ENCODE assay signal across 8 cellular contexts in genomic region chr19:49818691-49819331, GRCh38. TPM values are rescaled to one million over a fixed set of nuclear protein-coding genes. Genes with fewer than 3 reads are reported as not detected.
DNase-seq lines count a peak whose midpoint lies in the region; ATAC-seq lines count a peak whose summit lies in the region.

No MANE protein-coding gene starts in this region.

- CTCF ChIA-PET in CD8-positive, alpha-beta memory T cell (lab: Charles Lee): interaction anchor here (0.6 to 0.8 kb wide), 2 partner anchors 48 to 72 kb away, joined by 3 to 4 read pairs; no protein-coding TSS in a partner anchor

- peaks cover 0 to 10% of the 10 kb centered on the region in 2 donors for H3K27me3 Mint-ChIP-seq in CD8-positive, alpha-beta memory T cell

- no peaks in the 10 kb centered on the region for H3K9me3 ChIP-seq in CD8-positive, alpha-beta memory T cell (ENCODE audit: low read length)
- no peaks in the 10 kb centered on the region for H3K9me3 ChIP-seq in effector memory CD4-positive, alpha-beta T cell (ENCODE audit: control insufficient read depth, low read length)
- no peaks in the 10 kb centered on the region for H3K9me3 ChIP-seq in neuron (ENCODE audit: low read length)

- H3K4me1 ChIP-seq in CD8-positive, alpha-beta memory T cell (ENCODE audit: insufficient read depth, low read length): peaks cover 24% of the 10 kb centered on the region
- H3K4me1 ChIP-seq in effector memory CD4-positive, alpha-beta T cell (ENCODE audit: control insufficient read depth, insufficient read depth, low read length, poor library complexity, severe bottlenecking): peaks cover 15% of the 10 kb centered on the region
- H3K4me1 ChIP-seq in neuron (ENCODE audit: insufficient read depth, low read length): peaks cover 21% of the 10 kb centered on the region

- peak overlapping the region; percentile 84 for H2AFZ ChIP-seq in neuron (ENCODE audit: low read depth, low read length)

- H3K36me3 Mint-ChIP-seq in CD8-positive, alpha-beta memory T cell: peaks cover 0 to 37% (median 3%) of the 10 kb centered on the region in 3 donors

- H3K4me1 Mint-ChIP-seq in CD8-positive, alpha-beta memory T cell: peaks cover 25 to 47% (median 45%) of the 10 kb centered on the region in 3 donors

- H3K9me3 Mint-ChIP-seq in CD8-positive, alpha-beta memory T cell: no peaks in the 10 kb centered on the region

- peak overlapping the region; percentile 86 for H3K4me3 ChIP-seq in CD8-positive, alpha-beta memory T cell (ENCODE audit: low read length)
- peak overlapping the region; percentile 80 for H3K4me3 ChIP-seq in effector memory CD4-positive, alpha-beta T cell (ENCODE audit: insufficient read depth, low read depth, low read length, poor library complexity, severe bottlenecking)
- peak overlapping the region; percentile 99 for H3K4me3 ChIP-seq in neuron (ENCODE audit: low read length)

- DNase-seq in CD8-positive, alpha-beta memory T cell: no peak
- DNase-seq in NCI-H69 (lab: John Stamatoyannopoulos, UW) (peak; percentile 40), NCI-H128 (lab: John Stamatoyannopoulos, UW; ENCODE audit: unreplicated experiment) (no peak), NCI-H2227 (lab: John Stamatoyannopoulos, UW; ENCODE audit: unreplicated experiment) (no peak)
- DNase-seq in effector memory CD4-positive, alpha-beta T cell: no peak
- DNase-seq in stimulated activated CD4-positive, alpha-beta T cell treated with anti-CD3 and anti-CD28 coated beads, Interleukin-1b, Interleukin-23, amount 100 ng/mL, for 48 hours: no peak

- peak overlapping the region; percentile 99 for H3K27ac ChIP-seq in CD8-positive, alpha-beta memory T cell (ENCODE audit: low read depth, low read length)
- H3K27ac ChIP-seq in effector memory CD4-positive, alpha-beta T cell (ENCODE audit: insufficient read depth, low read length, poor library complexity, severe bottlenecking): peak overlapping the region; percentile 98

- peak overlapping the region; percentile 93 to 100 (median 99) for H3K4me3 Mint-ChIP-seq in CD8-positive, alpha-beta memory T cell

- H3K27me3 ChIP-seq in CD8-positive, alpha-beta memory T cell (ENCODE audit: insufficient read depth, low read length, poor library complexity, severe bottlenecking): no peaks in the 10 kb centered on the region
- H3K27me3 ChIP-seq in effector memory CD4-positive, alpha-beta T cell (replicated peaks; ENCODE audit: control insufficient read depth, insufficient read depth, low read length, poor library complexity, severe bottlenecking): no peaks in the 10 kb centered on the region
- no peaks in the 10 kb centered on the region for H3K27me3 ChIP-seq in neuron (ENCODE audit: insufficient read depth, low read length)

- POLR2A ChIA-PET in CD8-positive, alpha-beta memory T cell (lab: Charles Lee): interaction anchor here (0.7 to 1.9 kb wide), 3 partner anchors 43 to 52 kb away, joined by 3 to 6 read pairs (median 4); no protein-coding TSS in a partner anchor

- H3K27ac Mint-ChIP-seq in CD8-positive, alpha-beta memory T cell: peak overlapping the region; percentile 100

- H3K36me3 ChIP-seq in CD8-positive, alpha-beta memory T cell (ENCODE audit: insufficient read depth, low read length): no peaks in the 10 kb centered on the region
- no peaks in the 10 kb centered on the region for H3K36me3 ChIP-seq in effector memory CD4-positive, alpha-beta T cell (ENCODE audit: control insufficient read depth, insufficient read depth, low read length)
- peaks cover 26% of the 10 kb centered on the region for H3K36me3 ChIP-seq in neuron (ENCODE audit: insufficient read depth, low read length)

- ATAC-seq in GM18867 (IDR thresholded peaks at IDR 0.05; ENCODE audit: unreplicated experiment): no peak

RNA-seq across cellular contexts. Expression of gene MED25, which starts 0.7 kb away (rescaled TPM):
- total RNA-seq in CD8-positive, alpha-beta memory T cell: 10 to 100 TPM; 42.3 to 47.2 TPM
- 23.7 TPM for polyA plus RNA-seq in CD8-positive, alpha-beta memory T cell

RNA-seq across cellular contexts. Expression of gene FUZ, which starts 5.7 kb away (rescaled TPM):
- total RNA-seq in CD8-positive, alpha-beta memory T cell: 10 to 100 TPM; 26.1 to 30.1 TPM
- polyA plus RNA-seq in CD8-positive, alpha-beta memory T cell: 4.5 TPM

RNA-seq across cellular contexts. Expression of gene PTOV1, which starts 32.1 kb away (rescaled TPM):
- total RNA-seq in CD8-positive, alpha-beta memory T cell: 10 to 100 TPM; 91.9 to 93.7 TPM
- 47.7 TPM for polyA plus RNA-seq in CD8-positive, alpha-beta memory T cell

RNA-seq across cellular contexts. Expression of gene PNKP, which starts 48.6 kb away (rescaled TPM):
- 10 to 100 TPM; 91.6 to 98.7 TPM for total RNA-seq in CD8-positive, alpha-beta memory T cell
- 28.4 TPM for polyA plus RNA-seq in CD8-positive, alpha-beta memory T cell

RNA-seq across cellular contexts. Expression of gene AP2A1, which starts 52.0 kb away (rescaled TPM):
- 10 to 100 TPM; 82.5 to 87.7 TPM for total RNA-seq in CD8-positive, alpha-beta memory T cell
- 10.1 TPM for polyA plus RNA-seq in CD8-positive, alpha-beta memory T cell
